2 cellular contexts compared by ENCODE assay signal in the genomic region with DNA sequence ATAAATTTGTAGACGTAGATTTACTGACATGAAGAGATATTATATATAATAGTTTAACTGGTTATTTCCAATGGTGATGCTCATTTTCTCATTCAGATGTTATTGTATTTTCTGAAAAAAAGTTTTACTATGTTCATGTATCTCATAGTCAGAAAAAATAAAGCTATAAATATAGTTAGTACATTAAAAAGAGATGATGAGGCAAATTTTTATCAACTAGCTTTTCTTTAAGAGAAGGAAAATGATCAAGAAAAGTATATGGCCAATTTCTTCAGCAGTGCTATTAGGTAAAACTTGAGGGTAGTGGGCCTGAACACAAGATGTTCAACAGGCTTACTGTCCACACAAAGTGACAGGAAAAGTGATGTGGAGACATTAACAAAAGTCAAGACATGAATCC.
TF ChIP-seq lines count a peak whose summit lies in the region.

No MANE protein-coding gene starts in this region.

TF ChIP-seq in HepG2, 621 proteins besides CTCF, POLR2A, EP300 and RAD21:
- TF ChIP-seq MAFF (IDR thresholded peaks at IDR 0.05; ENCODE audit: low read depth, low read length) (0 out of 2 replicates have a peak, but pooled peaks have one; percentile 0), RBFOX2 (IDR thresholded peaks at IDR 0.05; ENCODE audit: low read depth, low read length) (peak; percentile 34; the same call in 1 of the 2 replicates), CBX1 (IDR thresholded peaks at IDR 0.05; ENCODE audit: low read depth) (no peak), SMC3 (IDR thresholded peaks at IDR 0.05; ENCODE audit: low read length) (no peak), MAFK (conservative IDR thresholded peaks at IDR 0.05 in 1 of 2, IDR thresholded peaks at IDR 0.05 in 1 of 2; ENCODE audit: low read length in 2 of 2) (peak in 1 of 2 experiments; percentile 53; a peak in 2 of 4 replicates)
- TF ChIP-seq, protein P1, sequence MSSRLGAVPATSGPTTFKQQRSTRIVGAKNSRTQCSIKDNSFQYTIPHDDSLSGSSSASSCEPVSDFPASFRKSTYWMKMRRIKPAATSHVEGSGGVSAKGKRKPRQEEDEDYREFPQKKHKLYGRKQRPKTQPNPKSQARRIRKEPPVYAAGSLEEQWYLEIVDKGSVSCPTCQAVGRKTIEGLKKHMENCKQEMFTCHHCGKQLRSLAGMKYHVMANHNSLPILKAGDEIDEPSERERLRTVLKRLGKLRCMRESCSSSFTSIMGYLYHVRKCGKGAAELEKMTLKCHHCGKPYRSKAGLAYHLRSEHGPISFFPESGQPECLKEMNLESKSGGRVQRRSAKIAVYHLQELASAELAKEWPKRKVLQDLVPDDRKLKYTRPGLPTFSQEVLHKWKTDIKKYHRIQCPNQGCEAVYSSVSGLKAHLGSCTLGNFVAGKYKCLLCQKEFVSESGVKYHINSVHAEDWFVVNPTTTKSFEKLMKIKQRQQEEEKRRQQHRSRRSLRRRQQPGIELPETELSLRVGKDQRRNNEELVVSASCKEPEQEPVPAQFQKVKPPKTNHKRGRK (CRISPR knock-in tag; IDR thresholded peaks at IDR 0.05) = no peak

TF ChIP-seq in K562, 482 proteins besides CTCF, POLR2A, EP300 and RAD21:
- TF ChIP-seq JUND (IDR thresholded peaks at IDR 0.05; ENCODE audit: borderline replicate concordance, low read depth, low read length) (no peak), JUND (tag; IDR thresholded peaks at IDR 0.05; ENCODE audit: borderline replicate concordance, low read depth, low read length) (no peak), C11orf30 (IDR thresholded peaks at IDR 0.05; ENCODE audit: low read depth) (peak; percentile 58; the same call in 1 of the 2 replicates), TAF15 (IDR thresholded peaks at IDR 0.05; ENCODE audit: low read depth, low read length) (no peak), SMARCB1 (IDR thresholded peaks at IDR 0.05; ENCODE audit: insufficient read length, low read depth) (no peak), HEY1 (CRISPR knock-in tag; IDR thresholded peaks at IDR 0.05; ENCODE audit: borderline replicate concordance) (no peak), ARID1B (IDR thresholded peaks at IDR 0.05) (no peak), MCM7 (IDR thresholded peaks at IDR 0.05) (no peak), DIDO1 (tag; IDR thresholded peaks at IDR 0.05; ENCODE audit: low read depth) (no peak), TEAD1 (CRISPR knock-in tag; IDR thresholded peaks at IDR 0.05) (no peak), ZNF316 (IDR thresholded peaks at IDR 0.05) (peak; percentile 83), YBX1 (IDR thresholded peaks at IDR 0.05) (no peak), MAFG (tag; conservative IDR thresholded peaks at IDR 0.05) (peak; percentile 18; the same call in 1 of the 2 replicates)
- TF ChIP-seq, protein P2, sequence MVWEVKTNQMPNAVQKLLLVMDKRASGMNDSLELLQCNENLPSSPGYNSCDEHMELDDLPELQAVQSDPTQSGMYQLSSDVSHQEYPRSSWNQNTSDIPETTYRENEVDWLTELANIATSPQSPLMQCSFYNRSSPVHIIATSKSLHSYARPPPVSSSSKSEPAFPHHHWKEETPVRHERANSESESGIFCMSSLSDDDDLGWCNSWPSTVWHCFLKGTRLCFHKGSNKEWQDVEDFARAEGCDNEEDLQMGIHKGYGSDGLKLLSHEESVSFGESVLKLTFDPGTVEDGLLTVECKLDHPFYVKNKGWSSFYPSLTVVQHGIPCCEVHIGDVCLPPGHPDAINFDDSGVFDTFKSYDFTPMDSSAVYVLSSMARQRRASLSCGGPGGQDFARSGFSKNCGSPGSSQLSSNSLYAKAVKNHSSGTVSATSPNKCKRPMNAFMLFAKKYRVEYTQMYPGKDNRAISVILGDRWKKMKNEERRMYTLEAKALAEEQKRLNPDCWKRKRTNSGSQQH (CRISPR knock-in tag; IDR thresholded peaks at IDR 0.05) = no peak
- TF ChIP-seq, protein P3, sequence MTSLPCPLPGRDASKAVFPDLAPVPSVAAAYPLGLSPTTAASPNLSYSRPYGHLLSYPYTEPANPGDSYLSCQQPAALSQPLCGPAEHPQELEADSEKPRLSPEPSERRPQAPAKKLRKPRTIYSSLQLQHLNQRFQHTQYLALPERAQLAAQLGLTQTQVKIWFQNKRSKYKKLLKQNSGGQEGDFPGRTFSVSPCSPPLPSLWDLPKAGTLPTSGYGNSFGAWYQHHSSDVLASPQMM (CRISPR knock-in tag; IDR thresholded peaks at IDR 0.05) = no peak
- TF ChIP-seq, protein P4, sequence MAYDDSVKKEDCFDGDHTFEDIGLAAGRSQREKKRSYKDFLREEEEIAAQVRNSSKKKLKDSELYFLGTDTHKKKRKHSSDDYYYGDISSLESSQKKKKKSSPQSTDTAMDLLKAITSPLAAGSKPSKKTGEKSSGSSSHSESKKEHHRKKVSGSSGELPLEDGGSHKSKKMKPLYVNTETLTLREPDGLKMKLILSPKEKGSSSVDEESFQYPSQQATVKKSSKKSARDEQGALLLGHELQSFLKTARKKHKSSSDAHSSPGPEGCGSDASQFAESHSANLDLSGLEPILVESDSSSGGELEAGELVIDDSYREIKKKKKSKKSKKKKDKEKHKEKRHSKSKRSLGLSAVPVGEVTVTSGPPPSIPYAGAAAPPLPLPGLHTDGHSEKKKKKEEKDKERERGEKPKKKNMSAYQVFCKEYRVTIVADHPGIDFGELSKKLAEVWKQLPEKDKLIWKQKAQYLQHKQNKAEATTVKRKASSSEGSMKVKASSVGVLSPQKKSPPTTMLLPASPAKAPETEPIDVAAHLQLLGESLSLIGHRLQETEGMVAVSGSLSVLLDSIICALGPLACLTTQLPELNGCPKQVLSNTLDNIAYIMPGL (CRISPR knock-in tag; IDR thresholded peaks at IDR 0.05) = no peak
- TF ChIP-seq, protein P5, sequence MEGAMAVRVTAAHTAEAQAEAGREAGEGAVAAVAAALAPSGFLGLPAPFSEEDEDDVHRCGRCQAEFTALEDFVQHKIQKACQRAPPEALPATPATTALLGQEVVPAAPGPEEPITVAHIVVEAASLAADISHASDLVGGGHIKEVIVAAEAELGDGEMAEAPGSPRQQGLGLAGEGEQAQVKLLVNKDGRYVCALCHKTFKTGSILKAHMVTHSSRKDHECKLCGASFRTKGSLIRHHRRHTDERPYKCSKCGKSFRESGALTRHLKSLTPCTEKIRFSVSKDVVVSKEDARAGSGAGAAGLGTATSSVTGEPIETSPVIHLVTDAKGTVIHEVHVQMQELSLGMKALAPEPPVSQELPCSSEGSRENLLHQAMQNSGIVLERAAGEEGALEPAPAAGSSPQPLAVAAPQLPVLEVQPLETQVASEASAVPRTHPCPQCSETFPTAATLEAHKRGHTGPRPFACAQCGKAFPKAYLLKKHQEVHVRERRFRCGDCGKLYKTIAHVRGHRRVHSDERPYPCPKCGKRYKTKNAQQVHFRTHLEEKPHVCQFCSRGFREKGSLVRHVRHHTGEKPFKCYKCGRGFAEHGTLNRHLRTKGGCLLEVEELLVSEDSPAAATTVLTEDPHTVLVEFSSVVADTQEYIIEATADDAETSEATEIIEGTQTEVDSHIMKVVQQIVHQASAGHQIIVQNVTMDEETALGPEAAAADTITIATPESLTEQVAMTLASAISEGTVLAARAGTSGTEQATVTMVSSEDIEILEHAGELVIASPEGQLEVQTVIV (CRISPR knock-in tag; IDR thresholded peaks at IDR 0.05; ENCODE audit: borderline replicate concordance) = no peak
